ENCODE assay signal across 9 cellular contexts in the genomic region with DNA sequence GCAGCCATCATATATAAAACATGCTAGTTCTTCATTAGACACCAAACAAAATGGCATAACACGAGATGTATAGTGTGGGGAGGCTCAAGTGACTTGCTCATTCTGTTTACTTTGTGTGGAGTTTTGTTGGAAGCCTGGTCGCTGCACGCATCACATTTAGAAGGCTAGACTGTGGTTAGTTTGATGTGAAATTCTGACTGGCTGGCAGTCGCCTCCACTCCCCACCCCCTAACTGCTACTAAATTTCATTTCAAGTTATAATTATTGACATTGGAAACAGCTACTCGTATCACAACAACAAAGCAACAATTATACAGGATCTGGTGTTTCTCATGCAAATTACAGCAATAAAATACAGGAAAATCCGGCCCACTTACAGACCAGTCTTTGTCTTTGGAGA.
DNase-seq lines count a peak whose midpoint lies in the region; ATAC-seq and TF ChIP-seq lines count a peak whose summit lies in the region.
"Had no signal": no experiment of that assay in that cellular context is flagged by ENCODE, and none has a peak within 500 bp of the region (broad histone marks: within the 10 kb centered on the region; RNA-seq: fewer than 3 reads in every experiment).

No MANE protein-coding gene starts in this region.

- peak overlapping the region; percentile 77 for H3K27ac Mint-ChIP-seq in Calu3 (ENCODE audit: unreplicated experiment)
- no peak overlapping the region for H3K27ac Mint-ChIP-seq in glutamatergic neuron (ENCODE audit: unreplicated experiment)

- no peak for TF ChIP-seq POLR2A in ovary (IDR thresholded peaks at IDR 0.05)

- intact Hi-C loops in Calu3 (cut with micrococcal nuclease; ENCODE audit: unreplicated experiment) = loop anchor here (2.0 to 10.0 kb wide), 6 partner anchors 52 to 380 kb away; no protein-coding TSS in a partner anchor
- intact Hi-C loops in ovary (cut with DNase I) = no loop called here

- peak overlapping the region; percentile 56 for H3K4me3 ChIP-seq in fibroblast of pulmonary artery (replicated peaks; ENCODE audit: low read depth, low read length)
- H3K4me3 ChIP-seq in ovary = peak overlapping the region; percentile 33

- H3K27ac ChIP-seq in ovary = peak overlapping the region in 1 of 2 donors; percentile 69

- H3K9me3 ChIP-seq in ovary = no peaks in the 10 kb centered on the region

- DNase-seq in Calu3 (peak; percentile 54), NCI-H748 treated with DMSO at 0.1 percent for 48 hours (lab: John Stamatoyannopoulos, UW) (peak; percentile 15), fibroblast of pulmonary artery (ENCODE audit: low read depth) (peak; percentile 64), ovary (peak in 2 of 5 donors; percentile 25 to 34), CD1c-positive myeloid dendritic cell (ENCODE audit: extremely low spot score) (no peak), glutamatergic neuron (no peak)

- TF ChIP-seq EP300 in ovary (IDR thresholded peaks at IDR 0.05) = no peak

- no peaks in the 10 kb centered on the region for H3K9me3 Mint-ChIP-seq in Calu3 (ENCODE audit: low read depth, unreplicated experiment)
- peaks cover 2% of the 10 kb centered on the region for H3K9me3 Mint-ChIP-seq in glutamatergic neuron (ENCODE audit: unreplicated experiment)

- no peaks in the 10 kb centered on the region for H3K27me3 ChIP-seq in ovary

- no peak for TF ChIP-seq CTCF in Calu3 (IDR thresholded peaks at IDR 0.05; ENCODE audit: unreplicated experiment)
- no peak for TF ChIP-seq CTCF in fibroblast of pulmonary artery (IDR thresholded peaks at IDR 0.05; ENCODE audit: low read length, missing control alignments)
- no peak for TF ChIP-seq CTCF in ovary (IDR thresholded peaks at IDR 0.05)
- TF ChIP-seq CTCF in glutamatergic neuron (IDR thresholded peaks at IDR 0.05; ENCODE audit: partially characterized antibody, unreplicated experiment) = no peak

- CTCF ChIA-PET in Calu3 (lab: Charles Lee) = interaction anchor here (1.0 to 1.9 kb wide), 3 partner anchors 15 to 358 kb away, joined by 3 to 5 read pairs (median 3); no protein-coding TSS in a partner anchor

- peaks cover 58% of the 10 kb centered on the region for H3K4me1 Mint-ChIP-seq in Calu3 (ENCODE audit: low read depth, unreplicated experiment)
- H3K4me1 Mint-ChIP-seq in glutamatergic neuron (ENCODE audit: low read depth, unreplicated experiment) = peaks cover 19% of the 10 kb centered on the region

- H3K4me1 ChIP-seq in ovary (ENCODE audit: insufficient read depth) = peaks cover 7% of the 10 kb centered on the region

- WGBS in ovary, 3 donors = 7 to 26% (median 10%) methylated on average over 6 of the region's 6 CpGs

- H3K36me3 Mint-ChIP-seq in Calu3 (ENCODE audit: insufficient read depth, unreplicated experiment) (peaks cover 10% of the 10 kb centered on the region), glutamatergic neuron (ENCODE audit: unreplicated experiment) (no peaks in the 10 kb centered on the region)

- no peaks in the 10 kb centered on the region for H3K36me3 ChIP-seq in ovary

- no peak for ATAC-seq in GM21576 (IDR thresholded peaks at IDR 0.05; ENCODE audit: unreplicated experiment)
- no peak for ATAC-seq in HG02571 (IDR thresholded peaks at IDR 0.05; ENCODE audit: unreplicated experiment)
- ATAC-seq: Panc1 had no signal

- no TSS peak for BruUV-seq in Calu3 (replicated peaks; lab: Mats Ljungman, UMichigan)

- H3K4me3 Mint-ChIP-seq in Calu3 (ENCODE audit: low read depth, unreplicated experiment) (peak overlapping the region; percentile 77), glutamatergic neuron (ENCODE audit: unreplicated experiment) (no peak overlapping the region)

- H3K27me3 Mint-ChIP-seq in Calu3 (ENCODE audit: unreplicated experiment) (no peaks in the 10 kb centered on the region), glutamatergic neuron (ENCODE audit: unreplicated experiment) (no peaks in the 10 kb centered on the region)

Comparison
In these comparisons a context has a peak if more than half of its experiments do, and no peak if none do; other contexts are left out.
1. DNase-seq: peak in Calu3 (single experiment), NCI-H748 treated with DMSO at 0.1 percent for 48 hours (single experiment) and fibroblast of pulmonary artery (single experiment); none in CD1c-positive myeloid dendritic cell (single experiment) and glutamatergic neuron (single experiment).